Comparison of ENCODE assay signal across 25 cellular contexts in the genomic region with DNA sequence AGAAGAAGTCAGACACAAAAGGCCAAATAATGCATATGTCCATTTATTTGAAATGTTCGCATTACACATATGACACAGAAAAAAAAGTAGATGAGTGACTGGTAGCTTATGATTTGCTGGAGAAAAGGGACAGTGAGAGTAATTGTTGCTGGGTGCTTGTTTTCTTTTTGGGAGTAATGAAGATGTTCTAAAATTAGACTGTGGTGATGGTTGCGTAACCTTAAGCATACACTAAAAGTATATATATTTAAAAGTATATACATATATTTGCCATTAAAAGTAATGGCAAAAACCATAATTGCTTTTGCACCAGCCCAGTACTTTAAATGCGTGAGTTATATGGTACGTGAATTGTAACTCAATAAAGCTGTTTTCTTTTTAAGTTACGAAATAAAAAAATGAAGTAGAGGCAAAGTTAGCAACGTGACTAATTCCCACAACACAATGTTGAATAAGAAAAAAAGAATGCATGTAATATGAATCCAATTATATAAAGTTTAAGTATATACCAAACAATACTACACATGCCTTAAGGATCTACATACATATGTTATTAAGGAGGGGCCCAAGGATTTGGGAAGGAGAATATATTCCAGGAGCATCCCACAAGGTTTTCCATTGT.
"Had no signal": no experiment of that assay in that cellular context is flagged by ENCODE, and none has a peak within 500 bp of the region (broad histone marks: within the 10 kb centered on the region; RNA-seq: fewer than 3 reads in every experiment).

No MANE protein-coding gene starts in this region.

- FAIRE-seq: colon, kidney had no signal

- H3K4me1 Mint-ChIP-seq: activated CD4-positive, alpha-beta T cell treated with anti-CD3 and anti-CD28 coated beads, Interleukin-2, amount 10 ng/mL, durations not matched to agents 7 days and 5 days; activated CD8-positive, alpha-beta memory T cell treated with anti-CD3 and anti-CD28 coated beads, Interleukin-2, amount 10 ng/mL, durations not matched to agents 7 days and 5 days; activated naive CD8-positive, alpha-beta T cell treated with anti-CD3 and anti-CD28 coated beads, Interleukin-2, amount 50 U/mL, for 24 hours; central memory CD8-positive, alpha-beta T cell; naive thymus-derived CD8-positive, alpha-beta T cell had no signal

- H3K9me3 Mint-ChIP-seq: activated CD4-positive, alpha-beta T cell treated with anti-CD3 and anti-CD28 coated beads, Interleukin-2, amount 10 ng/mL, durations not matched to agents 7 days and 5 days; activated CD8-positive, alpha-beta T cell treated with anti-CD3 and anti-CD28 coated beads for 36 hours; central memory CD8-positive, alpha-beta T cell had no signal

- ATAC-seq: activated CD8-positive, alpha-beta memory T cell treated with anti-CD3 and anti-CD28 coated beads, Interleukin-2, amount 10 ng/mL, durations not matched to agents 7 days and 5 days; activated CD8-positive, alpha-beta T cell treated with anti-CD3 and anti-CD28 coated beads for 36 hours; activated naive CD8-positive, alpha-beta T cell treated with anti-CD3 and anti-CD28 coated beads, Interleukin-2, amount 50 U/mL, for 24 hours; lower lobe of right lung; naive thymus-derived CD8-positive, alpha-beta T cell; upper lobe of right lung had no signal

- H3K4me3 Mint-ChIP-seq: activated CD4-positive, alpha-beta T cell treated with anti-CD3 and anti-CD28 coated beads, Interleukin-2, amount 10 ng/mL, durations not matched to agents 7 days and 5 days; activated CD8-positive, alpha-beta memory T cell treated with anti-CD3 and anti-CD28 coated beads, Interleukin-2, amount 10 ng/mL, durations not matched to agents 7 days and 5 days; activated CD8-positive, alpha-beta T cell treated with anti-CD3 and anti-CD28 coated beads for 36 hours; activated naive CD8-positive, alpha-beta T cell treated with anti-CD3 and anti-CD28 coated beads, Interleukin-2, amount 50 U/mL, for 24 hours; central memory CD8-positive, alpha-beta T cell; mesothelial cell of epicardium; naive thymus-derived CD8-positive, alpha-beta T cell had no signal

- H3K4me3 ChIP-seq: ascending aorta, heart right ventricle, lower lobe of right lung, ovary, prostate gland, spleen, thoracic aorta, upper lobe of right lung had no signal

- H3K27me3 Mint-ChIP-seq: activated CD8-positive, alpha-beta memory T cell treated with anti-CD3 and anti-CD28 coated beads, Interleukin-2, amount 10 ng/mL, durations not matched to agents 7 days and 5 days had no signal

- H3K4me1 ChIP-seq: prostate gland, spleen had no signal

- H3K27ac Mint-ChIP-seq: activated CD4-positive, alpha-beta T cell treated with anti-CD3 and anti-CD28 coated beads, Interleukin-2, amount 10 ng/mL, durations not matched to agents 7 days and 5 days; activated CD8-positive, alpha-beta memory T cell treated with anti-CD3 and anti-CD28 coated beads, Interleukin-2, amount 10 ng/mL, durations not matched to agents 7 days and 5 days; activated CD8-positive, alpha-beta T cell treated with anti-CD3 and anti-CD28 coated beads for 36 hours; activated naive CD8-positive, alpha-beta T cell treated with anti-CD3 and anti-CD28 coated beads, Interleukin-2, amount 50 U/mL, for 24 hours; mesothelial cell of epicardium; naive thymus-derived CD8-positive, alpha-beta T cell had no signal

- H3K9me3 ChIP-seq: ascending aorta, lower lobe of right lung, ovary, prostate gland, thoracic aorta, upper lobe of right lung had no signal

- DNase-seq: activated CD4-positive, alpha-beta T cell treated with anti-CD3 and anti-CD28 coated beads, Interleukin-2, amount 10 ng/mL, durations not matched to agents 7 days and 5 days; activated CD4-positive, CD25-positive, alpha-beta regulatory T cell treated with anti-CD3 and anti-CD28 coated beads, Interleukin-2, amount 50 U/mL, for 72 hours; activated CD8-positive, alpha-beta memory T cell treated with anti-CD3 and anti-CD28 coated beads, Interleukin-2, amount 10 ng/mL, durations not matched to agents 7 days and 5 days; activated CD8-positive, alpha-beta T cell treated with anti-CD3 and anti-CD28 coated beads for 36 hours; activated effector memory CD4-positive, alpha-beta T cell treated with anti-CD3 and anti-CD28 coated beads, Interleukin-2, amount 50 U/mL, for 16 hours; activated naive CD4-positive, alpha-beta T cell treated with anti-CD3 and anti-CD28 coated beads, Interleukin-2, amount 50 U/mL, for 16 hours; activated naive CD8-positive, alpha-beta T cell treated with anti-CD3 and anti-CD28 coated beads, Interleukin-2, amount 50 U/mL, for 24 hours; activated T-cell treated with anti-CD3 and anti-CD28 coated beads for 4 hours; effector memory CD4-positive, alpha-beta T cell; heart right ventricle; kidney; lower lobe of right lung; naive thymus-derived CD8-positive, alpha-beta T cell; ovary; spleen; stimulated activated CD4-positive, alpha-beta T cell treated with anti-CD3 and anti-CD28 coated beads, Interleukin-4, amount 100 ng/mL, for 1 hour; stimulated activated naive CD4-positive, alpha-beta T cell treated with Interleukin-2 at 50 U/mL for 16 hours; upper lobe of right lung; WERI-Rb-1 had no signal

- H3K27ac ChIP-seq: heart right ventricle, lower lobe of right lung, ovary, prostate gland, spleen, thoracic aorta, upper lobe of right lung, WERI-Rb-1 had no signal

- H3K36me3 Mint-ChIP-seq: activated CD8-positive, alpha-beta memory T cell treated with anti-CD3 and anti-CD28 coated beads, Interleukin-2, amount 10 ng/mL, durations not matched to agents 7 days and 5 days; mesothelial cell of epicardium had no signal

- H3K27me3 ChIP-seq: ascending aorta, heart right ventricle, ovary, upper lobe of right lung had no signal

- H3K36me3 ChIP-seq: ascending aorta, heart right ventricle, lower lobe of right lung, ovary, prostate gland, spleen, thoracic aorta, upper lobe of right lung, WERI-Rb-1 had no signal
